ENCODE assay signal across 19 cellular contexts in genomic region chr14:34583525-34583924, GRCh38.
"Had no signal": no experiment of that assay in that cellular context is flagged by ENCODE, and none has a peak within 500 bp of the region (broad histone marks: within the 10 kb centered on the region; RNA-seq: fewer than 3 reads in every experiment).

No MANE protein-coding gene starts in this region.

- H3K9me3 Mint-ChIP-seq: naive thymus-derived CD4-positive, alpha-beta T cell; nephron progenitor cell; stimulated activated effector memory CD8-positive, alpha-beta T cell treated with anti-CD3 and anti-CD28 coated beads, Interleukin-12 subunit alpha, Interleukin-12 subunit beta, amount 100 ng/mL, for 72 hours had no signal

- H3K27me3 ChIP-seq: heart left ventricle, neutrophil, right atrium auricular region, tibial artery, upper lobe of left lung, uterus had no signal

- H3K4me1 Mint-ChIP-seq: nephron progenitor cell; stimulated activated effector memory CD8-positive, alpha-beta T cell treated with anti-CD3 and anti-CD28 coated beads, Interleukin-12 subunit alpha, Interleukin-12 subunit beta, amount 100 ng/mL, for 72 hours had no signal

- H3K36me3 ChIP-seq: uterus had no signal

- H3K27ac ChIP-seq: heart left ventricle, neutrophil, right atrium auricular region, tibial artery, upper lobe of left lung, uterus had no signal

- FAIRE-seq: endometrium, frontal cortex had no signal

- H3K4me2 ChIP-seq: smooth muscle cell had no signal

- H3K27ac Mint-ChIP-seq: nephron progenitor cell; stimulated activated effector memory CD8-positive, alpha-beta T cell treated with anti-CD3 and anti-CD28 coated beads, Interleukin-12 subunit alpha, Interleukin-12 subunit beta, amount 100 ng/mL, for 72 hours had no signal

- H3K4me3 ChIP-seq: heart left ventricle, right atrium auricular region, smooth muscle cell, tibial artery, upper lobe of left lung, uterus had no signal

- H3K9me3 ChIP-seq: heart left ventricle, neutrophil, right atrium auricular region, tibial artery, upper lobe of left lung, uterus had no signal

- H3K27me3 Mint-ChIP-seq: naive thymus-derived CD4-positive, alpha-beta T cell had no signal

- DNase-seq: effector memory CD4-positive, alpha-beta T cell; heart left ventricle; hippocampal formation; kidney glomerular epithelial cell; mesendoderm; naive thymus-derived CD4-positive, alpha-beta T cell; nephron progenitor cell; stimulated activated CD4-positive, alpha-beta T cell treated with anti-CD3 and anti-CD28 coated beads, Interleukin-4, amount 100 ng/mL, for 1 hour; stimulated activated CD8-positive, alpha-beta memory T cell treated with anti-CD3 and anti-CD28 coated beads, Interleukin-4, amount 100 ng/mL, for 48 hours; stimulated activated naive CD8-positive, alpha-beta T cell treated with anti-CD3 and anti-CD28 coated beads, Interleukin-15, Interleukin-2, amounts not matched to agents 100 U/mL and 50 U/mL, for 24 hours; tibial artery; upper lobe of left lung; uterus had no signal

- H3K4me3 Mint-ChIP-seq: naive thymus-derived CD4-positive, alpha-beta T cell; nephron progenitor cell; stimulated activated effector memory CD8-positive, alpha-beta T cell treated with anti-CD3 and anti-CD28 coated beads, Interleukin-12 subunit alpha, Interleukin-12 subunit beta, amount 100 ng/mL, for 72 hours had no signal

- H3K4me1 ChIP-seq: heart left ventricle, right atrium auricular region, tibial artery, upper lobe of left lung, uterus had no signal
